Comparison of ENCODE assay signal across 9 cellular contexts in genomic region chr3:172289583-172289982, GRCh38.
DNase-seq lines count a peak whose midpoint lies in the region; ATAC-seq and TF ChIP-seq lines count a peak whose summit lies in the region.
"Had no signal": no experiment of that assay in that cellular context is flagged by ENCODE, and none has a peak within 500 bp of the region (broad histone marks: within the 10 kb centered on the region; RNA-seq: fewer than 3 reads in every experiment).

No MANE protein-coding gene starts in this region.

- H3K4me2 ChIP-seq in smooth muscle cell, result no peak overlapping the region
- H3K4me2 ChIP-seq: KMS-11 had no signal

- H3K4me1 Mint-ChIP-seq in glutamatergic neuron (ENCODE audit: low read depth, unreplicated experiment), result peaks cover 11% of the 10 kb centered on the region

- no peaks in the 10 kb centered on the region for H3K27me3 ChIP-seq in smooth muscle cell (ENCODE audit: low read depth)

- no peaks in the 10 kb centered on the region for H3K9me3 Mint-ChIP-seq in glutamatergic neuron (ENCODE audit: unreplicated experiment)

- ATAC-seq in GM19452 (IDR thresholded peaks at IDR 0.05; ENCODE audit: unreplicated experiment), result peak; percentile 62
- ATAC-seq in HG03521 (IDR thresholded peaks at IDR 0.05; ENCODE audit: unreplicated experiment), result peak; percentile 76

- H3K27me3 Mint-ChIP-seq in glutamatergic neuron (ENCODE audit: unreplicated experiment), result no peaks in the 10 kb centered on the region

- DNase-seq in glutamatergic neuron (peak; percentile 37), smooth muscle cell (lab: John Stamatoyannopoulos, UW; ENCODE audit: unreplicated experiment) (no peak), caudate nucleus (lab: John Stamatoyannopoulos, UW) (no peak), NCI-H2107 (lab: John Stamatoyannopoulos, UW) (no peak)
- no peak for DNase-seq in NK-92 treated with Interleukin-12 subunit alpha and Interleukin-12 subunit beta, amount 100 ng/mL, for 24 hours (lab: John Stamatoyannopoulos, UW)
- no peak for DNase-seq in activated CD8-positive, alpha-beta memory T cell treated with anti-CD3 and anti-CD28 coated beads for 24 hours

- TF ChIP-seq CTCF in glutamatergic neuron (IDR thresholded peaks at IDR 0.05; ENCODE audit: partially characterized antibody, unreplicated experiment) (no peak), smooth muscle cell (IDR thresholded peaks at IDR 0.05; ENCODE audit: borderline replicate concordance, insufficient read depth, poor library complexity, severe bottlenecking) (peak; percentile 19)

- H3K9ac ChIP-seq in smooth muscle cell (ENCODE audit: low read depth), result no peak overlapping the region
- H3K9ac ChIP-seq: KMS-11 had no signal

- H3K27ac ChIP-seq in smooth muscle cell (ENCODE audit: low read depth), result peak overlapping the region; percentile 88
- no peak overlapping the region for H3K27ac ChIP-seq in caudate nucleus (ENCODE audit: low read depth, low read length)
- H3K27ac ChIP-seq: KMS-11 had no signal

- H3K4me3 ChIP-seq in smooth muscle cell, result no peak overlapping the region

- H3K79me2 ChIP-seq in smooth muscle cell (ENCODE audit: low read depth), result peaks cover 98% of the 10 kb centered on the region

- peaks cover 12% of the 10 kb centered on the region for H3K4me1 ChIP-seq in smooth muscle cell (ENCODE audit: low read depth)

- no peak overlapping the region for H3K4me3 Mint-ChIP-seq in glutamatergic neuron (ENCODE audit: unreplicated experiment)

- no peaks in the 10 kb centered on the region for H3K9me3 ChIP-seq in smooth muscle cell (replicated peaks; ENCODE audit: low read depth)

- no peak overlapping the region for H2AFZ ChIP-seq in smooth muscle cell (ENCODE audit: low read depth)

- no peak overlapping the region for H3K27ac Mint-ChIP-seq in glutamatergic neuron (ENCODE audit: unreplicated experiment)

- H3K36me3 ChIP-seq in smooth muscle cell (ENCODE audit: low read depth), result peaks cover 12% of the 10 kb centered on the region

- H3F3A ChIP-seq in smooth muscle cell (ENCODE audit: low read depth), result peaks cover 34% of the 10 kb centered on the region

- peaks cover 4% of the 10 kb centered on the region for H3K36me3 Mint-ChIP-seq in glutamatergic neuron (ENCODE audit: unreplicated experiment)

- peaks cover 99% of the 10 kb centered on the region for H4K20me1 ChIP-seq in smooth muscle cell (ENCODE audit: low read depth)

- WGBS in smooth muscle cell (ENCODE audit: low lambda C conversion rate), result 88% methylated on average over 6 of the region's 6 CpGs
